Comparison of ENCODE assay signal across 3 cellular contexts in genomic region chr15:83929619-83930018, GRCh38.
TF ChIP-seq lines count a peak whose summit lies in the region.

No MANE protein-coding gene starts in this region.

TF ChIP-seq in liver, 16 proteins besides CTCF, POLR2A, EP300 and RAD21:
- no peak for TF ChIP-seq FOXA1 (IDR thresholded peaks at IDR 0.05)
- TF ChIP-seq JUND (IDR thresholded peaks at IDR 0.05): no peak
- no peak for TF ChIP-seq ZBTB33 (IDR thresholded peaks at IDR 0.05)
- peak in 1 of 2 donors; percentile 16 for TF ChIP-seq EGR1 (IDR thresholded peaks at IDR 0.05; ENCODE audit: low read depth in 2 of 2)
- TF ChIP-seq NR2F2 (IDR thresholded peaks at IDR 0.05): no peak
- peak; percentile 27 for TF ChIP-seq YY1 (IDR thresholded peaks at IDR 0.05)
- TF ChIP-seq SP1 (IDR thresholded peaks at IDR 0.05): peak; percentile 53
- peak; percentile 65 to 85 for TF ChIP-seq HNF4A (conservative IDR thresholded peaks at IDR 0.05)
- no peak for TF ChIP-seq FOXA2 (IDR thresholded peaks at IDR 0.05)
- no peak for TF ChIP-seq ATF3 (IDR thresholded peaks at IDR 0.05)
- peak in 1 of 2 donors; percentile 70 for TF ChIP-seq RXRA (IDR thresholded peaks at IDR 0.05)
- TF ChIP-seq REST (IDR thresholded peaks at IDR 0.05): no peak
- TF ChIP-seq TAF1 (conservative IDR thresholded peaks at IDR 0.05): no peak
- TF ChIP-seq MAX (IDR thresholded peaks at IDR 0.05): no peak
- no peak for TF ChIP-seq HNF4G (IDR thresholded peaks at IDR 0.05)
- TF ChIP-seq GABPA (IDR thresholded peaks at IDR 0.05 in 1 of 2, conservative IDR thresholded peaks at IDR 0.05 in 1 of 2): no peak

TF ChIP-seq in HepG2, 621 proteins besides CTCF, POLR2A, EP300 and RAD21 (continues in another document):
- TF ChIP-seq SP140L (CRISPR knock-in tag; IDR thresholded peaks at IDR 0.05; ENCODE audit: borderline replicate concordance): no peak
- TF ChIP-seq SNRNP70 (IDR thresholded peaks at IDR 0.05; ENCODE audit: low read depth, low read length): no peak
- TF ChIP-seq ISX (CRISPR knock-in tag; conservative IDR thresholded peaks at IDR 0.05): no peak
- TF ChIP-seq ZFX (CRISPR knock-in tag; IDR thresholded peaks at IDR 0.05; ENCODE audit: low read depth): no peak
- no peak for TF ChIP-seq ZNF546 (CRISPR knock-in tag; conservative IDR thresholded peaks at IDR 0.05)
- no peak for TF ChIP-seq ZSCAN12 (CRISPR knock-in tag; IDR thresholded peaks at IDR 0.05)
- no peak for TF ChIP-seq FOXM1 (CRISPR knock-in tag; IDR thresholded peaks at IDR 0.05)
- no peak for TF ChIP-seq AKNA (CRISPR knock-in tag; IDR thresholded peaks at IDR 0.05; ENCODE audit: borderline replicate concordance)
- TF ChIP-seq KLF15 (CRISPR knock-in tag; IDR thresholded peaks at IDR 0.05; ENCODE audit: borderline replicate concordance): no peak
- no peak for TF ChIP-seq ZBTB26 (CRISPR knock-in tag; IDR thresholded peaks at IDR 0.05; ENCODE audit: borderline replicate concordance)
- no peak for TF ChIP-seq TRIM24 (CRISPR knock-in tag; IDR thresholded peaks at IDR 0.05)
- TF ChIP-seq ZNF800 (CRISPR knock-in tag; IDR thresholded peaks at IDR 0.05): no peak
- no peak for TF ChIP-seq HOXA5 (CRISPR knock-in tag; IDR thresholded peaks at IDR 0.05)
- TF ChIP-seq ESRRA (CRISPR knock-in tag; IDR thresholded peaks at IDR 0.05; ENCODE audit: low read depth): no peak
- TF ChIP-seq RXRB (CRISPR knock-in tag; IDR thresholded peaks at IDR 0.05; ENCODE audit: borderline replicate concordance): no peak
- TF ChIP-seq ETV5 (CRISPR knock-in tag; IDR thresholded peaks at IDR 0.05; ENCODE audit: borderline replicate concordance): no peak
- no peak for TF ChIP-seq PHB2 (IDR thresholded peaks at IDR 0.05; ENCODE audit: partially characterized antibody)

TF ChIP-seq in HEK293T, 16 proteins besides CTCF, POLR2A, EP300 and RAD21:
- TF ChIP-seq FOXA1 (IDR thresholded peaks at IDR 0.05) (no peak), TARDBP (IDR thresholded peaks at IDR 0.05) (no peak), SP1 (IDR thresholded peaks at IDR 0.05) (no peak), FOXM1 (IDR thresholded peaks at IDR 0.05; ENCODE audit: borderline replicate concordance) (no peak), ARNT (IDR thresholded peaks at IDR 0.05) (no peak), ELF4 (IDR thresholded peaks at IDR 0.05) (no peak), ZNF384 (IDR thresholded peaks at IDR 0.05) (no peak), FOXK2 (IDR thresholded peaks at IDR 0.05) (no peak), SUZ12 (IDR thresholded peaks at IDR 0.05) (no peak), NFRKB (IDR thresholded peaks at IDR 0.05) (no peak), L3MBTL2 (conservative IDR thresholded peaks at IDR 0.05) (no peak), CTBP1 (IDR thresholded peaks at IDR 0.05; ENCODE audit: borderline replicate concordance) (no peak), LEF1 (IDR thresholded peaks at IDR 0.05; ENCODE audit: borderline replicate concordance) (no peak), BHLHE40 (IDR thresholded peaks at IDR 0.05; ENCODE audit: borderline replicate concordance) (no peak), PKNOX1 (IDR thresholded peaks at IDR 0.05) (no peak), HDGF (IDR thresholded peaks at IDR 0.05; ENCODE audit: borderline replicate concordance) (no peak)
